Comparison of ENCODE assay signal across 8 cellular contexts in genomic region chr16:28984619-28985135, GRCh38. TPM values are rescaled to one million over a fixed set of nuclear protein-coding genes. Genes with fewer than 3 reads are reported as not detected.
A peak's percentile ranks its signal among the peaks of the same experiment; 100 is the strongest.
DNase-seq lines count a peak whose midpoint lies in the region; ATAC-seq and TF ChIP-seq lines count a peak whose summit lies in the region.

Gene LAT (plus strand): TSS chr16:28985052. CDS start chr16:28985418, 366 bp downstream.

- H3K27ac ChIP-seq in right lobe of liver (peak within 1 kb of the TSS in 1 of 3 donors; percentile 13), ovary (no peak within 1 kb of the TSS), hepatocyte (no peak within 1 kb of the TSS)

- H3K4me3 Mint-ChIP-seq in stimulated activated naive CD8-positive, alpha-beta T cell treated with anti-CD3 and anti-CD28 coated beads, Interleukin-15, Interleukin-2, amounts not matched to agents 100 ng/mL and 50 ng/mL, for 24 hours, result peak within 1 kb of the TSS; percentile 90

- no peaks in the 10 kb centered on the region for H4K20me1 ChIP-seq in hepatocyte (ENCODE audit: insufficient read depth, poor library complexity, severe bottlenecking)

- peak; percentile 51 for DNase-seq in CD1c-positive myeloid dendritic cell (ENCODE audit: extremely low spot score)
- peak; percentile 90 for DNase-seq in NB4 (ENCODE audit: low read depth)
- DNase-seq in activated CD8-positive, alpha-beta memory T cell treated with anti-CD3 and anti-CD28 coated beads for 24 hours, result peak; percentile 90
- peak in 1 of 3 donors; percentile 35 for DNase-seq in right lobe of liver
- DNase-seq in ovary, result no peak
- DNase-seq in DMS114 treated with DMSO at 0.1 percent for 48 hours (lab: John Stamatoyannopoulos, UW; ENCODE audit: unreplicated experiment), result no peak
- no peak for DNase-seq in hepatocyte (ENCODE audit: low spot score)

- peaks cover 64% of the 10 kb centered on the region for H3K36me3 Mint-ChIP-seq in stimulated activated naive CD8-positive, alpha-beta T cell treated with anti-CD3 and anti-CD28 coated beads, Interleukin-15, Interleukin-2, amounts not matched to agents 100 ng/mL and 50 ng/mL, for 24 hours (ENCODE audit: low read depth)

- no peak within 1 kb of the TSS for H2AFZ ChIP-seq in hepatocyte

- intact Hi-C loops in right lobe of liver (cut with DNase I), result no loop called here
- intact Hi-C loops in ovary (cut with DNase I), result loop anchor here in 1 of 4 donors (10.0 kb wide), 1 partner anchor 750 kb away; no protein-coding TSS in a partner anchor

- H3K27me3 ChIP-seq in right lobe of liver (no peaks in the 10 kb centered on the region), ovary (no peaks in the 10 kb centered on the region), hepatocyte (no peaks in the 10 kb centered on the region)

- WGBS in right lobe of liver (ENCODE audit: insufficient coverage, low coverage, low lambda C conversion rate, missing lambda C conversion rate), result no CpG with 5 or more reads among the region's 24 CpGs
- WGBS in ovary, 3 donors, result 74 to 83% (median 78%) methylated on average over 6 to 24 of the region's 24 CpGs
- WGBS in hepatocyte (ENCODE audit: low lambda C conversion rate, missing lambda C conversion rate), result 93% methylated on average over 18 of the region's 24 CpGs

- no peaks in the 10 kb centered on the region for H3K9me3 ChIP-seq in right lobe of liver
- no peaks in the 10 kb centered on the region for H3K9me3 ChIP-seq in ovary
- no peaks in the 10 kb centered on the region for H3K9me3 ChIP-seq in hepatocyte (ENCODE audit: low read depth)

- no peaks in the 10 kb centered on the region for H3K9me2 ChIP-seq in hepatocyte (replicated peaks; ENCODE audit: insufficient read depth)

- H3K79me2 ChIP-seq in hepatocyte, result no peaks in the 10 kb centered on the region

- H3K27me3 Mint-ChIP-seq in stimulated activated naive CD8-positive, alpha-beta T cell treated with anti-CD3 and anti-CD28 coated beads, Interleukin-15, Interleukin-2, amounts not matched to agents 100 ng/mL and 50 ng/mL, for 24 hours, result no peaks in the 10 kb centered on the region

- peak within 1 kb of the TSS; percentile 69 for H3K4me3 ChIP-seq in NB4 (ENCODE audit: low read depth, low read length)
- H3K4me3 ChIP-seq in right lobe of liver, result peak within 1 kb of the TSS in 1 of 3 donors; percentile 10
- H3K4me3 ChIP-seq in ovary, result no peak within 1 kb of the TSS
- H3K4me3 ChIP-seq in hepatocyte, result no peak within 1 kb of the TSS

- H3K9me3 Mint-ChIP-seq in stimulated activated naive CD8-positive, alpha-beta T cell treated with anti-CD3 and anti-CD28 coated beads, Interleukin-15, Interleukin-2, amounts not matched to agents 100 ng/mL and 50 ng/mL, for 24 hours, result peaks cover 4% of the 10 kb centered on the region

- H3K36me3 ChIP-seq in right lobe of liver (peaks cover 0 to 29% (median 5%) of the 10 kb centered on the region in 4 donors), ovary (no peaks in the 10 kb centered on the region), hepatocyte (replicated peaks; ENCODE audit: insufficient read depth, low read depth) (no peaks in the 10 kb centered on the region)

- H3K4me1 Mint-ChIP-seq in stimulated activated naive CD8-positive, alpha-beta T cell treated with anti-CD3 and anti-CD28 coated beads, Interleukin-15, Interleukin-2, amounts not matched to agents 100 ng/mL and 50 ng/mL, for 24 hours (ENCODE audit: low read depth), result peaks cover 47% of the 10 kb centered on the region

- ATAC-seq in right lobe of liver, result peak; percentile 27 to 63 (median 40)

- no peak for TF ChIP-seq EP300 in ovary (IDR thresholded peaks at IDR 0.05)

- peak; percentile 52 for TF ChIP-seq POLR2A in NB4 (IDR thresholded peaks at IDR 0.05; ENCODE audit: extremely low read depth, insufficient read length)
- TF ChIP-seq POLR2A in right lobe of liver (IDR thresholded peaks at IDR 0.05), result no peak
- no peak for TF ChIP-seq POLR2A in ovary (IDR thresholded peaks at IDR 0.05)

- peak within 1 kb of the TSS; percentile 96 for H3K27ac Mint-ChIP-seq in stimulated activated naive CD8-positive, alpha-beta T cell treated with anti-CD3 and anti-CD28 coated beads, Interleukin-15, Interleukin-2, amounts not matched to agents 100 ng/mL and 50 ng/mL, for 24 hours

- no peaks in the 10 kb centered on the region for H3K4me1 ChIP-seq in right lobe of liver
- H3K4me1 ChIP-seq in ovary (ENCODE audit: insufficient read depth), result no peaks in the 10 kb centered on the region
- no peaks in the 10 kb centered on the region for H3K4me1 ChIP-seq in hepatocyte (ENCODE audit: insufficient read depth)

- no peak for TF ChIP-seq CTCF in NB4 (IDR thresholded peaks at IDR 0.05; ENCODE audit: low read depth, low read length)
- TF ChIP-seq CTCF in right lobe of liver (IDR thresholded peaks at IDR 0.05), result no peak
- TF ChIP-seq CTCF in ovary (IDR thresholded peaks at IDR 0.05), result no peak
- TF ChIP-seq CTCF in hepatocyte (IDR thresholded peaks at IDR 0.05; ENCODE audit: poor library complexity), result no peak

- no peak within 1 kb of the TSS for H3K4me2 ChIP-seq in hepatocyte

RNA-seq across cellular contexts. Expression of gene LAT, which starts in this region (rescaled TPM):
- total RNA-seq in right lobe of liver (1 to 10 TPM; 1.8 to 5.2 (median 3.1) TPM), ovary (1 to 10 TPM; 2.6 to 6.0 (median 4.6) TPM), hepatocyte (1.00 and 3.9 TPM in 2 replicates)
- polyA plus RNA-seq in ovary (1 to 10 TPM; 1.0 to 4.8 TPM), hepatocyte (2.4 and 6.9 TPM in 2 replicates)

Comparison
In these comparisons a context has a peak if more than half of its experiments do, and no peak if none do; other contexts are left out.
1. DNase-seq: peak in CD1c-positive myeloid dendritic cell (single experiment), NB4 (single experiment) and activated CD8-positive, alpha-beta memory T cell treated with anti-CD3 and anti-CD28 coated beads for 24 hours (single experiment); none in ovary (0 of 5), DMS114 treated with DMSO at 0.1 percent for 48 hours (single experiment) and hepatocyte (single experiment).